In genomic region chr10:63268139-63268797, GRCh38 we compare ENCODE assay signal across 8 cellular contexts.
DNase-seq lines count a peak whose midpoint lies in the region; ATAC-seq and TF ChIP-seq lines count a peak whose summit lies in the region.

No MANE protein-coding gene starts in this region.

- H3K36me3 ChIP-seq in OCI-LY7 (ENCODE audit: insufficient read depth, low read length) (peaks cover 28% of the 10 kb centered on the region), mucosa of rectum (ENCODE audit: control insufficient read depth in 2 of 2, insufficient read depth in 2 of 2, low read length in 2 of 2) (no peaks in the 10 kb centered on the region)

- H3K4me2 ChIP-seq in OCI-LY7 (ENCODE audit: low read length), result peak overlapping the region; percentile 84

- intact Hi-C loops in OCI-LY7 (cut with micrococcal nuclease; ENCODE audit: unreplicated experiment), result loop anchor here (1.0 to 10.0 kb wide), 10 partner anchors 51 to 1306 kb away; partner anchors contain the start of genes ADO and JMJD1C

- POLR2A ChIA-PET in OCI-LY7 (lab: Charles Lee), result interaction anchor here (0.7 to 5.9 kb wide), 15 partner anchors 11 to 1306 kb away, joined by 3 to 89 read pairs (median 4); no protein-coding TSS in a partner anchor

- TF ChIP-seq CTCF in OCI-LY7 (conservative IDR thresholded peaks at IDR 0.05; ENCODE audit: low read length), result no peak

- TSS peak; percentile 69 for BruUV-seq in OCI-LY7 (replicated peaks; lab: Mats Ljungman, UMichigan)

- no peaks in the 10 kb centered on the region for H3K9me3 ChIP-seq in OCI-LY7 (ENCODE audit: low read length)
- no peaks in the 10 kb centered on the region for H3K9me3 ChIP-seq in mucosa of rectum (ENCODE audit: control insufficient read depth in 2 of 2, low read length in 2 of 2)

- H3K9ac ChIP-seq in mucosa of rectum (ENCODE audit: low read depth in 1 of 2, low read length in 2 of 2), result peak overlapping the region; percentile 74 to 94

- peaks cover 35% of the 10 kb centered on the region for H3K4me1 ChIP-seq in OCI-LY7 (ENCODE audit: insufficient read depth, low read length, poor library complexity, severe bottlenecking)
- peaks cover 3% of the 10 kb centered on the region in 2 donors for H3K4me1 ChIP-seq in mucosa of rectum (ENCODE audit: control insufficient read depth in 2 of 2, insufficient read depth in 2 of 2, low read length in 2 of 2)

- H4K20me1 ChIP-seq in OCI-LY7 (ENCODE audit: insufficient read depth, low read length), result peaks cover 9% of the 10 kb centered on the region; the same call in 1 of the 2 replicates

- no peaks in the 10 kb centered on the region for H3K27me3 ChIP-seq in mucosa of rectum (ENCODE audit: control insufficient read depth in 2 of 2, insufficient read depth in 2 of 2, low read length in 2 of 2)

- no peaks in the 10 kb centered on the region for H3K9me2 ChIP-seq in OCI-LY7 (ENCODE audit: insufficient read depth, low read length)

- H3K79me2 ChIP-seq in OCI-LY7 (ENCODE audit: insufficient read depth, low read depth, low read length), result peaks cover 84% of the 10 kb centered on the region

- CTCF ChIA-PET in OCI-LY7 (lab: Charles Lee; ENCODE audit: unreplicated experiment), result interaction anchor here (1.0 to 1.6 kb wide), 2 partner anchors 27 to 51 kb away, joined by 3 to 4 read pairs; no protein-coding TSS in a partner anchor

- peak overlapping the region; percentile 82 for H3K4me3 ChIP-seq in OCI-LY7 (ENCODE audit: low read depth, low read length, poor library complexity, severe bottlenecking)
- H3K4me3 ChIP-seq in mucosa of rectum (ENCODE audit: low read length in 2 of 2), result peak overlapping the region; percentile 84 to 98

- ATAC-seq in GM19023 (IDR thresholded peaks at IDR 0.05; ENCODE audit: unreplicated experiment) (no peak), GM21737 (IDR thresholded peaks at IDR 0.05; ENCODE audit: unreplicated experiment) (no peak)

- DNase-seq in NCI-H2107 treated with DMSO at 0.1 percent for 48 hours (lab: John Stamatoyannopoulos, UW; ENCODE audit: unreplicated experiment) (peak; percentile 9), NCI-H2107 (lab: John Stamatoyannopoulos, UW) (no peak), OCI-LY7 (ENCODE audit: low spot score) (no peak), dermis blood vessel endothelial cell (peak; percentile 62), NCI-H446 treated with DMSO at 0.1 percent for 48 hours (lab: John Stamatoyannopoulos, UW) (no peak)

- peak overlapping the region; percentile 94 for H3K27ac ChIP-seq in OCI-LY7 (ENCODE audit: low read depth, low read length, poor library complexity, severe bottlenecking)
- H3K27ac ChIP-seq in mucosa of rectum (ENCODE audit: low read depth in 2 of 2, low read length in 2 of 2), result peak overlapping the region; percentile 93 to 99

- H2AFZ ChIP-seq in OCI-LY7 (ENCODE audit: low read length), result no peak overlapping the region

Comparison
In these comparisons a context has a peak if more than half of its experiments do, and no peak if none do; other contexts are left out.
1. DNase-seq: peak in NCI-H2107 treated with DMSO at 0.1 percent for 48 hours (single experiment) and dermis blood vessel endothelial cell (single experiment); none in NCI-H2107 (single experiment), OCI-LY7 (single experiment) and NCI-H446 treated with DMSO at 0.1 percent for 48 hours (single experiment).